In genomic region chr2:150688016-150688415, GRCh38 we compare ENCODE assay signal across 24 cellular contexts.
"Had no signal": no experiment of that assay in that cellular context is flagged by ENCODE, and none has a peak within 500 bp of the region (broad histone marks: within the 10 kb centered on the region; RNA-seq: fewer than 3 reads in every experiment).

No MANE protein-coding gene starts in this region.

- H3K36me3 ChIP-seq: colonic mucosa, left lung, ovary, sigmoid colon, stomach, thyroid gland had no signal

- ATAC-seq: esophagus mucosa; left cardiac atrium; left lung; naive thymus-derived CD8-positive, alpha-beta T cell; psoas muscle; right cardiac atrium; stimulated activated effector memory CD8-positive, alpha-beta T cell treated with anti-CD3 and anti-CD28 coated beads, Interleukin-12 subunit alpha, Interleukin-12 subunit beta, amount 100 ng/mL, for 72 hours had no signal

- H3K27ac ChIP-seq: colonic mucosa, epithelial cell of prostate, left lung, ovary, psoas muscle, sigmoid colon, stomach, thyroid gland had no signal

- H3K9me3 ChIP-seq: colonic mucosa, left lung, ovary, psoas muscle, sigmoid colon, stomach, thyroid gland had no signal

- H3K4me3 ChIP-seq: colonic mucosa, left lung, ovary, psoas muscle, sigmoid colon, stomach, thyroid gland had no signal

- DNase-seq: colonic mucosa; effector CD8-positive, alpha-beta T cell; endodermal cell; foreskin melanocyte; left cardiac atrium; left lung; mesendoderm; midbrain; naive thymus-derived CD8-positive, alpha-beta T cell; nephron progenitor cell; nucleus accumbens; ovary; posterior cingulate gyrus; psoas muscle; right cardiac atrium; sigmoid colon; stimulated activated CD4-positive, alpha-beta T cell treated with anti-CD3 and anti-CD28 coated beads, Interleukin-2, amount 100 ng/mL, for 24 hours; stimulated activated CD4-positive, alpha-beta T cell treated with anti-CD3 and anti-CD28 coated beads, Interleukin-4, amount 100 ng/mL, for 24 hours; stimulated activated naive CD4-positive, alpha-beta T cell treated with Interleukin-2 at 50 U/mL for 16 hours; stomach; thyroid gland had no signal
